Comparison of ENCODE assay signal across 1 cellular context in genomic region chr17:82230627-82231311, GRCh38.
TF ChIP-seq lines count a peak whose summit lies in the region.

No MANE protein-coding gene starts in this region.

TF ChIP-seq in GM12878, 131 proteins besides CTCF, POLR2A, EP300 and RAD21 (continued from another document):
- no peak; the same call in 1 of the 2 replicates for TF ChIP-seq MLLT1 (IDR thresholded peaks at IDR 0.05)
- TF ChIP-seq NKRF (conservative IDR thresholded peaks at IDR 0.05): peak; percentile 55; the same call in 1 of the 2 replicates
- peak; percentile 29; the same call in 1 of the 2 replicates for TF ChIP-seq NR2C1 (IDR thresholded peaks at IDR 0.05)
- TF ChIP-seq PKNOX1 (IDR thresholded peaks at IDR 0.05): no peak
- 0 out of 2 replicates have a peak, but pooled peaks have one; percentile 11 for TF ChIP-seq MXI1 (IDR thresholded peaks at IDR 0.05; ENCODE audit: low read depth, low read length)
- TF ChIP-seq MTA2 (IDR thresholded peaks at IDR 0.05; ENCODE audit: low read depth): no peak
- no peak; the same call in 1 of the 2 replicates for TF ChIP-seq RB1 (IDR thresholded peaks at IDR 0.05; ENCODE audit: borderline replicate concordance)
- peak; percentile 41; the same call in 1 of the 2 replicates for TF ChIP-seq CHD2 (IDR thresholded peaks at IDR 0.05; ENCODE audit: borderline replicate concordance, low read depth, low read length)
- TF ChIP-seq CREB1 (IDR thresholded peaks at IDR 0.05; ENCODE audit: low read depth): 0 out of 2 replicates have a peak, but pooled peaks have one; percentile 45
- peak; percentile 88 for TF ChIP-seq ZNF687 (IDR thresholded peaks at IDR 0.05)
- TF ChIP-seq GATAD2B (conservative IDR thresholded peaks at IDR 0.05; ENCODE audit: low read depth): peak; percentile 70
- TF ChIP-seq ZZZ3 (IDR thresholded peaks at IDR 0.05; ENCODE audit: control insufficient read depth, insufficient read length, low read depth): no peak
- TF ChIP-seq RFX5 (IDR thresholded peaks at IDR 0.05; ENCODE audit: low read depth, low read length): no peak
- peak in 1 of 2 experiments; percentile 85; a peak in 2 of 4 replicates for TF ChIP-seq SRF (IDR thresholded peaks at IDR 0.05; ENCODE audit: low read depth in 2 of 2, low read length in 2 of 2)
- 0 out of 2 replicates have a peak, but pooled peaks have one; percentile 32 for TF ChIP-seq SIN3A (IDR thresholded peaks at IDR 0.05; ENCODE audit: low read depth, low read length)
- TF ChIP-seq SP1 (IDR thresholded peaks at IDR 0.05; ENCODE audit: low read depth, low read length): peak; percentile 14
- TF ChIP-seq MAX (IDR thresholded peaks at IDR 0.05; ENCODE audit: low read depth, low read length): peak; percentile 38; the same call in 1 of the 2 replicates
- peak; percentile 89 for TF ChIP-seq YY1 (IDR thresholded peaks at IDR 0.05; ENCODE audit: low read depth, low read length)
- TF ChIP-seq IKZF1 (conservative IDR thresholded peaks at IDR 0.05): peak; percentile 46; the same call in 1 of the 2 replicates
- TF ChIP-seq ZNF274 (IDR thresholded peaks at IDR 0.05; ENCODE audit: insufficient read depth, insufficient read length): no peak
- 0 out of 2 replicates have a peak, but pooled peaks have one; percentile 29 for TF ChIP-seq ZNF592 (IDR thresholded peaks at IDR 0.05)
- peak; percentile 73 for TF ChIP-seq DPF2 (IDR thresholded peaks at IDR 0.05)
- TF ChIP-seq ZNF24 (IDR thresholded peaks at IDR 0.05): 0 out of 2 replicates have a peak, but pooled peaks have one; percentile 22
- TF ChIP-seq POLR2AphosphoS2 (IDR thresholded peaks at IDR 0.05; ENCODE audit: low read depth, low read length): peak; percentile 40; the same call in 1 of the 2 replicates
- TF ChIP-seq ZBED1 (IDR thresholded peaks at IDR 0.05; ENCODE audit: borderline replicate concordance): no peak
- peak; percentile 57; the same call in 1 of the 3 replicates for TF ChIP-seq POU2F2 (IDR thresholded peaks at IDR 0.05; ENCODE audit: borderline replicate concordance, low read depth, low read length)
- peak; percentile 65; the same call in 1 of the 2 replicates for TF ChIP-seq LARP7 (IDR thresholded peaks at IDR 0.05)
- 0 out of 2 replicates have a peak, but pooled peaks have one; percentile 18 for TF ChIP-seq TCF3 (IDR thresholded peaks at IDR 0.05; ENCODE audit: borderline replicate concordance, insufficient read depth, low read depth, low read length)
- TF ChIP-seq SMARCA5 (IDR thresholded peaks at IDR 0.05): peak; percentile 78
- TF ChIP-seq BHLHE40 (IDR thresholded peaks at IDR 0.05; ENCODE audit: borderline replicate concordance in 1 of 2, low read depth in 2 of 2, low read length in 1 of 2): peak; percentile 7 to 77; a peak in 3 of 4 replicates
- TF ChIP-seq BACH1 (IDR thresholded peaks at IDR 0.05; ENCODE audit: borderline replicate concordance): peak; percentile 55; the same call in 1 of the 2 replicates
- no peak for TF ChIP-seq ZNF207 (IDR thresholded peaks at IDR 0.05; ENCODE audit: borderline replicate concordance)
- TF ChIP-seq CHD4 (IDR thresholded peaks at IDR 0.05): no peak
